ENCODE assay signal across 20 cellular contexts in genomic region chr5:1324719-1325190, GRCh38. TPM values are rescaled to one million over a fixed set of nuclear protein-coding genes. Genes with fewer than 3 reads are reported as not detected.
DNase-seq lines count a peak whose midpoint lies in the region; ATAC-seq, FAIRE-seq and TF ChIP-seq lines count a peak whose summit lies in the region.
"Had no signal": no experiment of that assay in that cellular context is flagged by ENCODE, and none has a peak within 500 bp of the region (broad histone marks: within the 10 kb centered on the region; RNA-seq: fewer than 3 reads in every experiment).

No MANE protein-coding gene starts in this region.

- H3K27ac ChIP-seq in right atrium auricular region (peak overlapping the region in 1 of 2 donors; percentile 51), H1 (ENCODE audit: low read depth, low read length) (no peak overlapping the region), trophoblast cell (ENCODE audit: low read depth, low read length) (no peak overlapping the region), smooth muscle cell (ENCODE audit: low read depth) (no peak overlapping the region), A673 (ENCODE audit: low read depth, low read length, poor library complexity, severe bottlenecking) (no peak overlapping the region)
- H3K27ac ChIP-seq: vagina had no signal

- TF ChIP-seq CTCF in right atrium auricular region (IDR thresholded peaks at IDR 0.05) (no peak), H1 (IDR thresholded peaks at IDR 0.05; ENCODE audit: control extremely low read depth in 1 of 3, insufficient read depth in 1 of 3, low read depth in 1 of 3, low read length in 3 of 3) (peak in 2 of 3 experiments; percentile 27 to 28; a peak in 3 of 4 replicates), smooth muscle cell (IDR thresholded peaks at IDR 0.05; ENCODE audit: borderline replicate concordance, insufficient read depth, poor library complexity, severe bottlenecking) (no peak), A673 (conservative IDR thresholded peaks at IDR 0.05; ENCODE audit: low read depth, low read length) (no peak)

- H2BK12ac ChIP-seq in H1 (ENCODE audit: low read depth, low read length) (0 out of 2 replicates have a peak overlapping the region, but pooled peaks have one; percentile 39), trophoblast cell (ENCODE audit: low read length) (no peak overlapping the region)

- no peak overlapping the region for H3K18ac ChIP-seq in H1 (ENCODE audit: extremely low read depth, low read length)
- no peak overlapping the region for H3K18ac ChIP-seq in trophoblast cell (ENCODE audit: low read length)

- no peaks in the 10 kb centered on the region for H3K23me2 ChIP-seq in H1 (ENCODE audit: low read depth, low read length)

- TF ChIP-seq POLR2A in H1 (IDR thresholded peaks at IDR 0.05; ENCODE audit: control extremely low read depth in 1 of 2, low read depth in 2 of 2, low read length in 2 of 2) = no peak

- H3K36me3 ChIP-seq in right atrium auricular region = peaks cover 58% of the 10 kb centered on the region
- H3K36me3 ChIP-seq in H1 (ENCODE audit: control insufficient read depth in 2 of 4, insufficient read depth in 4 of 4, low read length in 3 of 4) = peaks cover 15 to 60% (median 47%) of the 10 kb centered on the region in 4 experiments
- peaks cover 64 to 69% of the 10 kb centered on the region in 2 experiments for H3K36me3 ChIP-seq in trophoblast cell (ENCODE audit: control insufficient read depth in 1 of 2, insufficient read depth in 2 of 2, low read length in 2 of 2)
- H3K36me3 ChIP-seq in smooth muscle cell (ENCODE audit: low read depth) = no peaks in the 10 kb centered on the region
- peaks cover 49% of the 10 kb centered on the region for H3K36me3 ChIP-seq in A673 (ENCODE audit: insufficient read depth, low read length, poor library complexity, severe bottlenecking)

- H2BK5ac ChIP-seq in H1 (ENCODE audit: low read depth, low read length) (no peak overlapping the region; the same call in 1 of the 2 replicates), trophoblast cell (ENCODE audit: low read depth, low read length, poor library complexity) (no peak overlapping the region)

- no peak overlapping the region for H2BK15ac ChIP-seq in H1 (ENCODE audit: low read length)

- no peak overlapping the region for H2AK5ac ChIP-seq in H1 (ENCODE audit: low read depth, low read length)
- H2AK5ac ChIP-seq in trophoblast cell (ENCODE audit: low read length) = no peak overlapping the region

- no peak for TF ChIP-seq EP300 in H1 (IDR thresholded peaks at IDR 0.05; ENCODE audit: borderline replicate concordance in 1 of 2, low read depth in 2 of 2, low read length in 2 of 2)

- no peak overlapping the region for H3K9ac ChIP-seq in H1 (replicated peaks in 1 of 4; ENCODE audit: extremely low read depth in 1 of 4, low read depth in 3 of 4, low read length in 3 of 4)
- no peak overlapping the region for H3K9ac ChIP-seq in trophoblast cell (ENCODE audit: low read length)
- no peak overlapping the region for H3K9ac ChIP-seq in smooth muscle cell (ENCODE audit: low read depth)

- H4K91ac ChIP-seq in H1 (replicated peaks; ENCODE audit: insufficient read length, low read length) (no peak overlapping the region), trophoblast cell (ENCODE audit: low read depth, low read length) (no peak overlapping the region)

- no peak for FAIRE-seq in H1 (lab: Jason Lieb, UNC)
- FAIRE-seq: G401.6 had no signal

- peaks cover 21% of the 10 kb centered on the region for H3F3A ChIP-seq in smooth muscle cell (ENCODE audit: low read depth)

- no peak overlapping the region for H3K4me3 ChIP-seq in right atrium auricular region
- H3K4me3 ChIP-seq in H1 (ENCODE audit: extremely low read depth in 1 of 4, insufficient read depth in 2 of 4, low read depth in 3 of 4, low read length in 4 of 4) = no peak overlapping the region
- no peak overlapping the region for H3K4me3 ChIP-seq in trophoblast cell (ENCODE audit: low read depth, low read length)
- no peak overlapping the region for H3K4me3 ChIP-seq in smooth muscle cell
- no peak overlapping the region for H3K4me3 ChIP-seq in A673 (ENCODE audit: low read depth, low read length, poor library complexity, severe bottlenecking)
- H3K4me3 ChIP-seq: vagina had no signal

- H4K12ac ChIP-seq in trophoblast cell (ENCODE audit: low read depth, low read length) = no peak overlapping the region

- POLR2A ChIA-PET in H1 (lab: Charles Lee; ENCODE audit: partially characterized antibody) = interaction anchor here (2.8 kb wide), 1 partner anchor 9 kb away, joined by 11 read pairs; no protein-coding TSS in a partner anchor
- POLR2A ChIA-PET in A673 (lab: Charles Lee; ENCODE audit: low non-redundant PET) = no interaction called here

- intact Hi-C loops in Right ventricle myocardium superior (cut with DNase I) (no loop called here), A673 (cut with micrococcal nuclease; ENCODE audit: unreplicated experiment) (no loop called here)

- no TSS peak for BruUV-seq in A673 (replicated peaks; lab: Mats Ljungman, UMichigan)

- H3K4ac ChIP-seq in H1 (replicated peaks; ENCODE audit: insufficient read length, low read depth, low read length) (no peak overlapping the region), trophoblast cell (ENCODE audit: low read depth, low read length) (no peak overlapping the region)

- peak; percentile 53 for ATAC-seq in Right ventricle myocardium superior (ENCODE audit: poor library complexity)
- ATAC-seq: activated CD4-positive, alpha-beta T cell treated with anti-CD3 and anti-CD28 coated beads for 36 hours; stimulated activated naive CD8-positive, alpha-beta T cell treated with anti-CD3 and anti-CD28 coated beads, Interleukin-15, Interleukin-2, amounts not matched to agents 100 U/mL and 50 U/mL, for 24 hours had no signal

- H3K4me1 ChIP-seq in right atrium auricular region (no peaks in the 10 kb centered on the region), H1 (replicated peaks in 1 of 4; ENCODE audit: control insufficient read depth in 3 of 4, insufficient read depth in 4 of 4, low read length in 3 of 4) (no peaks in the 10 kb centered on the region; a peak in 1 of 7 replicates), trophoblast cell (ENCODE audit: control insufficient read depth in 1 of 2, insufficient read depth in 2 of 2, low read length in 2 of 2) (no peaks in the 10 kb centered on the region), smooth muscle cell (ENCODE audit: low read depth) (no peaks in the 10 kb centered on the region), A673 (ENCODE audit: insufficient read depth, low read length, poor library complexity, severe bottlenecking) (peaks cover 7% of the 10 kb centered on the region)

- H4K8ac ChIP-seq in H1 (ENCODE audit: extremely low read depth, insufficient read depth, low read length) (no peak overlapping the region), trophoblast cell (ENCODE audit: low read depth, low read length) (no peak overlapping the region)

- H3K4me2 ChIP-seq in H1 (ENCODE audit: insufficient read depth in 1 of 2, low read depth in 2 of 2, low read length in 2 of 2) = no peak overlapping the region
- no peak overlapping the region for H3K4me2 ChIP-seq in trophoblast cell (ENCODE audit: low read length)
- H3K4me2 ChIP-seq in smooth muscle cell = no peak overlapping the region

- peak; percentile 22 to 42; a peak in 3 of 4 replicates for TF ChIP-seq RAD21 in H1 (IDR thresholded peaks at IDR 0.05 in 1 of 2, conservative IDR thresholded peaks at IDR 0.05 in 1 of 2; ENCODE audit: low read depth in 2 of 2, low read length in 2 of 2)

- H3K56ac ChIP-seq in H1 (replicated peaks; ENCODE audit: insufficient read length, low read depth, low read length) = no peak overlapping the region

- no peak overlapping the region for H2BK120ac ChIP-seq in H1 (replicated peaks; ENCODE audit: low read depth, low read length)
- no peak overlapping the region for H2BK120ac ChIP-seq in trophoblast cell (ENCODE audit: insufficient read depth, low read length, poor library complexity)

- H4K5ac ChIP-seq in H1 (ENCODE audit: insufficient read length, low read depth, low read length) = no peak overlapping the region

- 93% methylated on average over 17 of the region's 17 CpGs; no CpG with 5 or more reads in 1 of the 2 experiments for WGBS in H1 (ENCODE audit: extremely low coverage in 1 of 2, insufficient coverage in 1 of 2, insufficient read length in 1 of 2, insufficient replicate concordance in 2 of 2, low coverage in 1 of 2, low lambda C conversion rate in 2 of 2, missing lambda C conversion rate in 1 of 2), 2 experiments
- no CpG with 5 or more reads among the region's 17 CpGs for WGBS in trophoblast cell (ENCODE audit: extremely low coverage, insufficient coverage, insufficient read length)
- WGBS in smooth muscle cell (ENCODE audit: low lambda C conversion rate) = 98% methylated on average over 17 of the region's 17 CpGs

- H3K27me3 ChIP-seq in right atrium auricular region (no peaks in the 10 kb centered on the region), H1 (replicated peaks in 1 of 4; ENCODE audit: control insufficient read depth in 3 of 4, extremely low read depth in 1 of 4, insufficient read depth in 3 of 4, low read length in 3 of 4) (no peaks in the 10 kb centered on the region), trophoblast cell (ENCODE audit: insufficient read depth, low read length) (no peaks in the 10 kb centered on the region), smooth muscle cell (ENCODE audit: low read depth) (no peaks in the 10 kb centered on the region), A673 (replicated peaks; ENCODE audit: insufficient read depth, low read depth, low read length, poor library complexity) (no peaks in the 10 kb centered on the region)
- H3K27me3 ChIP-seq: vagina had no signal

- H3K23ac ChIP-seq in H1 (ENCODE audit: insufficient read length) = no peak overlapping the region
- H3K23ac ChIP-seq in trophoblast cell (ENCODE audit: low read length) = no peak overlapping the region

- CTCF ChIA-PET in H1 (lab: Charles Lee; ENCODE audit: partially characterized antibody) = interaction anchor here (0.6 to 1.9 kb wide), 5 partner anchors 11 to 198 kb away, joined by 3 to 5 read pairs (median 3); no protein-coding TSS in a partner anchor
- CTCF ChIA-PET in A673 (lab: Charles Lee) = no interaction called here

- H3K79me1 ChIP-seq in H1 (ENCODE audit: low read depth, low read length) = no peaks in the 10 kb centered on the region; the same call in none of the 2 replicates
- H3K79me1 ChIP-seq in trophoblast cell (ENCODE audit: low read length) = no peaks in the 10 kb centered on the region

- no peak overlapping the region for H2AFZ ChIP-seq in H1 (ENCODE audit: low read length)
- no peak overlapping the region for H2AFZ ChIP-seq in trophoblast cell (ENCODE audit: insufficient read depth, low read length, poor library complexity)
- H2AFZ ChIP-seq in smooth muscle cell (ENCODE audit: low read depth) = no peak overlapping the region

- H3K79me2 ChIP-seq in H1 (ENCODE audit: control insufficient read depth in 1 of 2, insufficient read depth in 2 of 2, low read length in 2 of 2) (peaks cover 0 to 6% of the 10 kb centered on the region in 2 experiments; a peak in 2 of 4 replicates), trophoblast cell (ENCODE audit: control insufficient read depth, insufficient read depth, low read length, poor library complexity) (no peaks in the 10 kb centered on the region), smooth muscle cell (ENCODE audit: low read depth) (no peaks in the 10 kb centered on the region)

- DNase-seq in Right ventricle myocardium superior = no peak
- DNase-seq in right atrium auricular region (ENCODE audit: low spot score) = no peak
- DNase-seq in H1 (ENCODE audit: low read depth in 1 of 2, low spot score in 2 of 2) = no peak
- DNase-seq in myocyte (ENCODE audit: low read depth) = peak; percentile 42
- DNase-seq in trophoblast cell = no peak
- DNase-seq in smooth muscle cell (lab: John Stamatoyannopoulos, UW; ENCODE audit: unreplicated experiment) = no peak
- no peak for DNase-seq in NCI-H2227 treated with DMSO at 0.1 percent for 48 hours (lab: John Stamatoyannopoulos, UW)
- no peak for DNase-seq in A673 (ENCODE audit: low spot score)
- DNase-seq: activated CD4-positive, alpha-beta T cell treated with anti-CD3 and anti-CD28 coated beads for 36 hours; activated naive CD8-positive, alpha-beta T cell treated with anti-CD3 and anti-CD28 coated beads, Interleukin-2, amount 10 ng/mL, durations not matched to agents 7 days and 5 days; COR-L47; naive B cell; NCI-H187; NCI-H524; stimulated activated CD4-positive, alpha-beta T cell treated with anti-CD3 and anti-CD28 coated beads, Interleukin-15, amount 100 ng/mL, for 24 hours; stimulated activated naive CD8-positive, alpha-beta T cell treated with anti-CD3 and anti-CD28 coated beads, Interleukin-15, Interleukin-2, amounts not matched to agents 100 U/mL and 50 U/mL, for 24 hours; T-helper 9 cell had no signal

- H2BK20ac ChIP-seq in H1 (ENCODE audit: low read length) = no peak overlapping the region

- H3K14ac ChIP-seq in H1 (ENCODE audit: insufficient read length) (no peak overlapping the region), trophoblast cell (ENCODE audit: low read length) (no peak overlapping the region)

- peaks cover 2 to 14% of the 10 kb centered on the region in 2 experiments for H4K20me1 ChIP-seq in H1 (replicated peaks in 1 of 2; ENCODE audit: control insufficient read depth in 1 of 2, insufficient read depth in 2 of 2, low read length in 2 of 2)
- no peaks in the 10 kb centered on the region for H4K20me1 ChIP-seq in smooth muscle cell (ENCODE audit: low read depth)

- H3K9me3 ChIP-seq in right atrium auricular region (no peaks in the 10 kb centered on the region), H1 (ENCODE audit: insufficient read depth in 2 of 2, low read depth in 1 of 2, low read length in 1 of 2) (peaks cover 0 to 4% of the 10 kb centered on the region in 2 experiments; a peak in 1 of 4 replicates), trophoblast cell (ENCODE audit: insufficient read depth, low read depth, low read length) (peaks cover 25% of the 10 kb centered on the region), smooth muscle cell (replicated peaks; ENCODE audit: low read depth) (no peaks in the 10 kb centered on the region), A673 (ENCODE audit: low read depth, low read length, poor library complexity, severe bottlenecking) (no peaks in the 10 kb centered on the region)
- H3K9me3 ChIP-seq: vagina had no signal

RNA-seq across cellular contexts. Expression of gene CLPTM1L, which starts 20.1 kb away (rescaled TPM):
- total RNA-seq in Right ventricle myocardium superior = 30.4 TPM
- total RNA-seq in right atrium auricular region = 10 to 100 TPM; 56.6 to 85.4 TPM
- 102 and 109 TPM in 2 replicates for total RNA-seq in H1 (2021; fragmentation: NEBNext Ultra II Directional; extraction: Animal tissue kit (Norgen Biotek cat#: 25700))
- 119 and 122 TPM in 2 replicates for polyA plus RNA-seq in H1 (2011; rRNA removed)
- polyA plus RNA-seq in H1 (2011; cell fraction: cytosol; rRNA removed) = 110 TPM
- 138 TPM for polyA plus RNA-seq in H1 (2011; cell fraction: nucleus; rRNA removed)
- polyA plus RNA-seq in H1 (2012, experiment 1 of 2) = 78.3 to 114 TPM (median 89.5 TPM) in 4 replicates
- 134 TPM for polyA plus RNA-seq in H1 (2012, experiment 2 of 2)
- 79.2 TPM for polyA plus RNA-seq in H1 (2013, experiment 1 of 2)
- 82.6 TPM for polyA plus RNA-seq in H1 (2013, experiment 2 of 2)
- polyA minus RNA-seq in H1 (2011; rRNA and poly(A)+ RNA removed) = 97.1 and 170 TPM in 2 replicates
- polyA minus RNA-seq in H1 (2011; cell fraction: cytosol; rRNA and poly(A)+ RNA removed) = 66.9 TPM
- 56.8 TPM for polyA minus RNA-seq in H1 (2011; cell fraction: nucleus; rRNA and poly(A)+ RNA removed)
- total RNA-seq in myocyte = 156 and 169 TPM in 2 replicates
- polyA plus RNA-seq in myocyte (2012) = 120 TPM
- 84.8 and 91.2 TPM in 2 replicates for polyA plus RNA-seq in trophoblast cell (2013)
- 86.3 and 127 TPM in 2 replicates for total RNA-seq in smooth muscle cell
- polyA plus RNA-seq in smooth muscle cell = 125 and 135 TPM in 2 replicates
- total RNA-seq in A673 (2021) = 128 and 146 TPM in 2 replicates

RNA-seq across cellular contexts. Expression of gene TERT, which starts 29.9 kb away (rescaled TPM):
- total RNA-seq in Right ventricle myocardium superior (not detected), right atrium auricular region (not detected), myocyte (165 and 184 TPM in 2 replicates), smooth muscle cell (not detected in 2 replicates), A673 (2021) (14.2 and 17.1 TPM in 2 replicates)
- 21.0 and 23.1 TPM in 2 replicates for total RNA-seq in H1 (2021; fragmentation: NEBNext Ultra II Directional; extraction: Animal tissue kit (Norgen Biotek cat#: 25700))
- polyA plus RNA-seq in H1 (2011; rRNA removed) (13.1 and 23.0 TPM in 2 replicates), smooth muscle cell (not detected in 2 replicates)
- 19.3 TPM for polyA plus RNA-seq in H1 (2011; cell fraction: cytosol; rRNA removed)
- polyA plus RNA-seq in H1 (2011; cell fraction: nucleus; rRNA removed) = 70.1 TPM
- polyA plus RNA-seq in H1 (2012, experiment 1 of 2) = 11.6 to 23.1 TPM (median 17.1 TPM) in 4 replicates
- 10.2 TPM for polyA plus RNA-seq in H1 (2012, experiment 2 of 2)
- polyA plus RNA-seq in H1 (2013, experiment 1 of 2) = 16.6 TPM
- polyA plus RNA-seq in H1 (2013, experiment 2 of 2) = 13.5 TPM
- polyA minus RNA-seq in H1 (2011; rRNA and poly(A)+ RNA removed) = 12.3 and 13.0 TPM in 2 replicates
- 20.2 TPM for polyA minus RNA-seq in H1 (2011; cell fraction: cytosol; rRNA and poly(A)+ RNA removed)
- 38.0 TPM for polyA minus RNA-seq in H1 (2011; cell fraction: nucleus; rRNA and poly(A)+ RNA removed)
- polyA plus RNA-seq in myocyte (2012) = 158 TPM
- polyA plus RNA-seq in trophoblast cell (2013) = 0.08 TPM in 2 replicates
- total RNA-seq: fibroblast of lung, vagina had no signal
- polyA plus RNA-seq: fibroblast of lung had no signal

Comparison
In these comparisons a context has a peak if more than half of its experiments do, and no peak if none do; other contexts are left out.
1. CTCF ChIP-seq: peak in H1 (2 of 3); none in right atrium auricular region (0 of 2), smooth muscle cell (single experiment) and A673 (single experiment).
2. RNA of gene TERT, which starts 29.9 kb away (total RNA-seq): 165 to 184 TPM in myocyte, 21.0 to 23.1 TPM in H1 and 14.2 to 17.1 TPM in A673; not detected in Right ventricle myocardium superior (single experiment), not detected in right atrium auricular region and not detected in smooth muscle cell; every median in the first group is over 10 times any median in the second.